1 cellular context compared by ENCODE assay signal in genomic region chr5:92887254-92887653, GRCh38.
TF ChIP-seq lines count a peak whose summit lies in the region.

No MANE protein-coding gene starts in this region.

TF ChIP-seq in HepG2, 621 proteins besides CTCF, POLR2A, EP300 and RAD21 (continued from another document and continues in another):
- TF ChIP-seq ZNF691 (CRISPR knock-in tag; IDR thresholded peaks at IDR 0.05; ENCODE audit: borderline replicate concordance, low read depth) = no peak
- 0 out of 2 replicates have a peak, but pooled peaks have one; percentile 22 for TF ChIP-seq TP53 (CRISPR knock-in tag; conservative IDR thresholded peaks at IDR 0.05)
- no peak for TF ChIP-seq NAIF1 (CRISPR knock-in tag; IDR thresholded peaks at IDR 0.05; ENCODE audit: borderline replicate concordance)
- peak; percentile 86 for TF ChIP-seq DPF2 (CRISPR knock-in tag; IDR thresholded peaks at IDR 0.05; ENCODE audit: borderline replicate concordance, low read depth)
- 0 out of 2 replicates have a peak, but pooled peaks have one; percentile 50 for TF ChIP-seq ESRRA (CRISPR knock-in tag; IDR thresholded peaks at IDR 0.05; ENCODE audit: low read depth)
- peak; percentile 93 for TF ChIP-seq ZNF503 (CRISPR knock-in tag; IDR thresholded peaks at IDR 0.05)
- TF ChIP-seq ZNF891 (CRISPR knock-in tag; IDR thresholded peaks at IDR 0.05) = no peak
- TF ChIP-seq AHDC1 (CRISPR knock-in tag; IDR thresholded peaks at IDR 0.05; ENCODE audit: borderline replicate concordance) = peak; percentile 96
- no peak for TF ChIP-seq FOXC1 (CRISPR knock-in tag; IDR thresholded peaks at IDR 0.05; ENCODE audit: borderline replicate concordance)
- no peak for TF ChIP-seq ZHX2 (IDR thresholded peaks at IDR 0.05; ENCODE audit: low read depth)
- TF ChIP-seq ZHX2 (CRISPR knock-in tag; IDR thresholded peaks at IDR 0.05; ENCODE audit: borderline replicate concordance) = no peak
- peak; percentile 48; the same call in 1 of the 2 replicates for TF ChIP-seq ZNF24 (IDR thresholded peaks at IDR 0.05)
- no peak for TF ChIP-seq ZNF557 (CRISPR knock-in tag; IDR thresholded peaks at IDR 0.05)
- no peak for TF ChIP-seq GZF1 (CRISPR knock-in tag; IDR thresholded peaks at IDR 0.05)
- TF ChIP-seq ZNF274 (CRISPR knock-in tag; IDR thresholded peaks at IDR 0.05) = no peak
- no peak; the same call in 1 of the 2 replicates for TF ChIP-seq MYPOP (CRISPR knock-in tag; IDR thresholded peaks at IDR 0.05)
- no peak for TF ChIP-seq ZNF230 (CRISPR knock-in tag; IDR thresholded peaks at IDR 0.05)
- peak; percentile 78 for TF ChIP-seq FOXP1 (IDR thresholded peaks at IDR 0.05)
- TF ChIP-seq FOXP1 (CRISPR knock-in tag; IDR thresholded peaks at IDR 0.05) = peak; percentile 99
- no peak for TF ChIP-seq PHF5A (CRISPR knock-in tag; IDR thresholded peaks at IDR 0.05; ENCODE audit: low read depth, unreplicated experiment)
- no peak for TF ChIP-seq FUBP1 (CRISPR knock-in tag; IDR thresholded peaks at IDR 0.05; ENCODE audit: borderline replicate concordance)
- no peak for TF ChIP-seq ZFY (CRISPR knock-in tag; IDR thresholded peaks at IDR 0.05)
- TF ChIP-seq MBD4 (IDR thresholded peaks at IDR 0.05; ENCODE audit: borderline replicate concordance, low read length) = no peak
- TF ChIP-seq SIN3B (IDR thresholded peaks at IDR 0.05; ENCODE audit: low read length) = no peak
- no peak for TF ChIP-seq ZC3H4 (CRISPR knock-in tag; IDR thresholded peaks at IDR 0.05; ENCODE audit: borderline replicate concordance)
- 0 out of 2 replicates have a peak, but pooled peaks have one; percentile 46 for TF ChIP-seq ZFP90 (CRISPR knock-in tag; IDR thresholded peaks at IDR 0.05; ENCODE audit: borderline replicate concordance)
- no peak for TF ChIP-seq FLYWCH1 (CRISPR knock-in tag; IDR thresholded peaks at IDR 0.05)
- TF ChIP-seq ZNF850 (CRISPR knock-in tag; conservative IDR thresholded peaks at IDR 0.05) = no peak
- TF ChIP-seq FOXA1 (IDR thresholded peaks at IDR 0.05) = no peak
- peak; percentile 93 for TF ChIP-seq FOXA1 (CRISPR knock-in tag; IDR thresholded peaks at IDR 0.05)
- TF ChIP-seq ZNF607 (CRISPR knock-in tag; IDR thresholded peaks at IDR 0.05; ENCODE audit: borderline replicate concordance) = no peak
- peak; percentile 94 for TF ChIP-seq SOX5 (CRISPR knock-in tag; IDR thresholded peaks at IDR 0.05; ENCODE audit: borderline replicate concordance)
- no peak for TF ChIP-seq PHB2 (IDR thresholded peaks at IDR 0.05; ENCODE audit: partially characterized antibody)
- TF ChIP-seq BATF2 (CRISPR knock-in tag; IDR thresholded peaks at IDR 0.05) = no peak
- peak; percentile 36; the same call in 1 of the 2 replicates for TF ChIP-seq HNF1B (CRISPR knock-in tag; IDR thresholded peaks at IDR 0.05)
- TF ChIP-seq ZNF253 (CRISPR knock-in tag; IDR thresholded peaks at IDR 0.05; ENCODE audit: borderline replicate concordance) = no peak
- TF ChIP-seq MLX (CRISPR knock-in tag; IDR thresholded peaks at IDR 0.05) = peak; percentile 77
- no peak for TF ChIP-seq ZNF879 (CRISPR knock-in tag; IDR thresholded peaks at IDR 0.05)
